In the genomic region with DNA sequence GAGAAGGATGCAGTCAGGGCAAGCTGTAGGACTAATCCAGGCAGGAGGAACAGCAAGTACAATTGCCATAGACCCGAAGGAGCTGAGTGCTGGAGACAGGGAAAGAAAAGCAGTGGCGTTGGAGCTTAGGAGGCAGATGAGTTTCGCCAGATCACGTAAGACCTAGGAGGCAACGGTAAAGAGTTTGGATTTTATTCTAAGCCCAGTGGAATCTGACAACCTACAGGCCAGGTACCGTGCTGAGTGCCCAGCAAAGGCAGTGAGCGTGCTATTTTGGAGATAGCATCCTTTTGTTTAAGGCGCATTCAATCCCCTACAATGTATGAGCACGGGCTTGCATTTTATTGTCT, we compare ENCODE assay signal across 10 cellular contexts. TPM values are rescaled to one million over a fixed set of nuclear protein-coding genes. Genes with fewer than 3 reads are reported as not detected.
DNase-seq lines count a peak whose midpoint lies in the region; ATAC-seq lines count a peak whose summit lies in the region.
"Had no signal": no experiment of that assay in that cellular context is flagged by ENCODE, and none has a peak within 500 bp of the region (broad histone marks: within the 10 kb centered on the region; RNA-seq: fewer than 3 reads in every experiment).

No MANE protein-coding gene starts in this region.

- H3K36me3 ChIP-seq in iPS-15b (ENCODE audit: control insufficient read depth, insufficient read depth, low read length), result no peaks in the 10 kb centered on the region
- H3K36me3 ChIP-seq: esophagus muscularis mucosa had no signal

- H3K27me3 Mint-ChIP-seq in activated CD4-positive, alpha-beta memory T cell treated with anti-CD3 and anti-CD28 coated beads, Interleukin-2, amount 10 ng/mL, durations not matched to agents 7 days and 5 days, result peaks cover 53% of the 10 kb centered on the region

- H3K27ac Mint-ChIP-seq in activated CD4-positive, alpha-beta memory T cell treated with anti-CD3 and anti-CD28 coated beads, Interleukin-2, amount 10 ng/mL, durations not matched to agents 7 days and 5 days, result no peak overlapping the region

- CTCF ChIA-PET in activated CD4-positive, alpha-beta memory T cell treated with anti-CD3 and anti-CD28 coated beads, Interleukin-2, amount 10 ng/mL, durations not matched to agents 7 days and 5 days (lab: Charles Lee), result no interaction called here

- no peaks in the 10 kb centered on the region for H3K9me3 Mint-ChIP-seq in activated CD4-positive, alpha-beta memory T cell treated with anti-CD3 and anti-CD28 coated beads, Interleukin-2, amount 10 ng/mL, durations not matched to agents 7 days and 5 days

- POLR2A ChIA-PET in activated CD4-positive, alpha-beta memory T cell treated with anti-CD3 and anti-CD28 coated beads, Interleukin-2, amount 10 ng/mL, durations not matched to agents 7 days and 5 days (lab: Charles Lee), result no interaction called here

- H3K4me3 Mint-ChIP-seq in activated CD4-positive, alpha-beta memory T cell treated with anti-CD3 and anti-CD28 coated beads, Interleukin-2, amount 10 ng/mL, durations not matched to agents 7 days and 5 days, result peak overlapping the region; percentile 38

- peak overlapping the region; percentile 85 for H3K4me3 ChIP-seq in iPS-15b (ENCODE audit: low read depth, low read length)

- H3K36me3 Mint-ChIP-seq in activated CD4-positive, alpha-beta memory T cell treated with anti-CD3 and anti-CD28 coated beads, Interleukin-2, amount 10 ng/mL, durations not matched to agents 7 days and 5 days (ENCODE audit: low read depth), result no peaks in the 10 kb centered on the region

- peaks cover 13% of the 10 kb centered on the region for H3K4me1 ChIP-seq in iPS-15b (ENCODE audit: control insufficient read depth, insufficient read depth, low read length)

- peaks cover 14% of the 10 kb centered on the region for H3K4me1 Mint-ChIP-seq in activated CD4-positive, alpha-beta memory T cell treated with anti-CD3 and anti-CD28 coated beads, Interleukin-2, amount 10 ng/mL, durations not matched to agents 7 days and 5 days

- no peak for ATAC-seq in GM19397 (IDR thresholded peaks at IDR 0.05; ENCODE audit: unreplicated experiment)

- H3K9me3 ChIP-seq in iPS-15b (ENCODE audit: control insufficient read depth, insufficient read depth, low read length), result no peaks in the 10 kb centered on the region
- H3K9me3 ChIP-seq: esophagus muscularis mucosa had no signal

- H3K9ac ChIP-seq in iPS-15b (ENCODE audit: low read depth, low read length), result no peak overlapping the region

- peak; percentile 34 for DNase-seq in NCI-H510A treated with DMSO at 0.1 percent for 48 hours (lab: John Stamatoyannopoulos, UW)
- no peak for DNase-seq in NCI-H510A (lab: John Stamatoyannopoulos, UW)
- no peak for DNase-seq in activated CD4-positive, alpha-beta memory T cell treated with anti-CD3 and anti-CD28 coated beads, Interleukin-2, amount 10 ng/mL, durations not matched to agents 7 days and 5 days
- peak; percentile 13 for DNase-seq in renal cortical epithelial cell (ENCODE audit: low read depth)
- DNase-seq in NOMO-1 (lab: John Stamatoyannopoulos, UW; ENCODE audit: unreplicated experiment in 2 of 2), result no peak
- no peak for DNase-seq in superior temporal gyrus (ENCODE audit: extremely low spot score)
- DNase-seq: NCI-H1436 treated with DMSO at 0.1 percent for 48 hours had no signal

- H3K27me3 ChIP-seq in iPS-15b (ENCODE audit: control insufficient read depth, insufficient read depth, low read length), result peaks cover 7% of the 10 kb centered on the region

RNA-seq across cellular contexts. Expression of a gene that starts 1.2 kb away (rescaled TPM):
- under 1 TPM; 0.25 to 0.30 TPM for total RNA-seq in activated CD4-positive, alpha-beta memory T cell treated with anti-CD3 and anti-CD28 coated beads, Interleukin-2, amount 10 ng/mL, durations not matched to agents 7 days and 5 days
- 10.3 and 14.1 TPM in 2 replicates for total RNA-seq in renal cortical epithelial cell

Comparison
In these comparisons a context has a peak if more than half of its experiments do, and no peak if none do; other contexts are left out.
1. DNase-seq: peak in NCI-H510A treated with DMSO at 0.1 percent for 48 hours (single experiment) and renal cortical epithelial cell (single experiment); none in NCI-H510A (single experiment), activated CD4-positive, alpha-beta memory T cell treated with anti-CD3 and anti-CD28 coated beads, Interleukin-2, amount 10 ng/mL, durations not matched to agents 7 days and 5 days (single experiment), NOMO-1 (0 of 2) and superior temporal gyrus (single experiment).